In the genomic region with DNA sequence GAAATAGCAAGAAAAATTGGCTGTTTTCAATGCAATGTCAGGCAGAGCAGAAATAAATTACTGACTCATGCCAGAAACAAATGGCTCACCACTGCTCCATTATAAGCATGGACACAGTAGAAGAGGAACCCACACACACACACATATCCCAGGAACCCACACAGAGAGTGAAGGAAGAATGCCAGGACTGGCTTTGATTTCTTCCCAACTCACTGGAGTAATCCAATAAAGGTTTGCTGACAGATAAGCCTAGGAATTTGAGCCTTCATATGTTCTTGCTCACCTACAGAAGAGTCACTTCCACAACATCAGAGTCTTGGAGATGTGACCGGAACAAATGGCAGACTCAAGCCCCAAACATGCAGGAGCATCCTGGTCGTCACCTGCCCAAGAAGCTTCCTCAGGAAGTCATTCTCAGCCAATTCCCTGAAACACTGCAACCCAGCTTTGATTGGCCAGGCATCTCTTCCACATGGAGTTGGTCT, we compare ENCODE assay signal across 10 cellular contexts. TPM values are rescaled to one million over a fixed set of nuclear protein-coding genes. Genes with fewer than 3 reads are reported as not detected.
A peak's percentile ranks its signal among the peaks of the same experiment; 100 is the strongest.
DNase-seq lines count a peak whose midpoint lies in the region; ATAC-seq, FAIRE-seq and TF ChIP-seq lines count a peak whose summit lies in the region.
"Had no signal": no experiment of that assay in that cellular context is flagged by ENCODE, and none has a peak within 500 bp of the region (broad histone marks: within the 10 kb centered on the region; RNA-seq: fewer than 3 reads in every experiment).

No MANE protein-coding gene starts in this region.

- no peak overlapping the region for H2BK15ac ChIP-seq in mesendoderm (replicated peaks; ENCODE audit: low read depth)

- no peak overlapping the region for H3K4me2 ChIP-seq in mesendoderm (ENCODE audit: low read length)

- H4K8ac ChIP-seq in mesendoderm (ENCODE audit: low read depth, low read length), result no peak overlapping the region

- peaks cover 52% of the 10 kb centered on the region for H3K36me3 Mint-ChIP-seq in HFFc6 (ENCODE audit: low read depth)

- H2BK5ac ChIP-seq in mesendoderm (ENCODE audit: low read length), result no peak overlapping the region

- peak overlapping the region; percentile 98 for H3K27ac Mint-ChIP-seq in HFFc6

- DNase-seq in AG08396 (ENCODE audit: low spot score) (peak; percentile 76), HFFc6 (peak; percentile 95), astrocyte of the spinal cord (ENCODE audit: low read depth, low spot score) (peak; percentile 69), mesendoderm (peak; percentile 4), NCI-H524 (lab: John Stamatoyannopoulos, UW) (no peak), GM19239 (ENCODE audit: insufficient read length, low spot score) (no peak)
- DNase-seq: aorta had no signal

- H3K4ac ChIP-seq in mesendoderm (ENCODE audit: low read depth, low read length), result no peak overlapping the region

- no peak overlapping the region for H2AK5ac ChIP-seq in mesendoderm (ENCODE audit: low read length)

- H3K4me3 Mint-ChIP-seq in HFFc6, result peak overlapping the region; percentile 94

- no peak overlapping the region for H4K5ac ChIP-seq in mesendoderm (ENCODE audit: low read length)

- no peak overlapping the region for H2BK120ac ChIP-seq in mesendoderm (ENCODE audit: low read depth, low read length)

- no peak overlapping the region for H3K18ac ChIP-seq in mesendoderm (ENCODE audit: low read length)

- TF ChIP-seq CTCF in HFFc6 (IDR thresholded peaks at IDR 0.05), result no peak
- TF ChIP-seq CTCF in astrocyte of the spinal cord (IDR thresholded peaks at IDR 0.05; ENCODE audit: low read depth, low read length), result no peak

- H3K27me3 ChIP-seq in mesendoderm (ENCODE audit: insufficient read depth, low read length, poor library complexity), result no peaks in the 10 kb centered on the region

- no peak for FAIRE-seq in GM19239 (lab: Jason Lieb, UNC)
- FAIRE-seq: GM12891 had no signal

- in situ Hi-C loops in astrocyte of the spinal cord (cut with HindIII; ENCODE audit: low sequenced_read_pairs), result no loop called here

- peaks cover 34% of the 10 kb centered on the region for H3K79me2 ChIP-seq in mesendoderm (ENCODE audit: control insufficient read depth, insufficient read depth, low read length)

- H3K9ac ChIP-seq in mesendoderm (ENCODE audit: low read length), result no peak overlapping the region

- ATAC-seq in activated CD4-positive, CD25-positive, alpha-beta regulatory T cell treated with anti-CD3 and anti-CD28 coated beads, Interleukin-2, amount 50 U/mL, for 24 hours, result no peak
- no peak for ATAC-seq in GM21825 (IDR thresholded peaks at IDR 0.05; ENCODE audit: unreplicated experiment)

- H3K27ac ChIP-seq in mesendoderm (ENCODE audit: low read depth, low read length), result no peak overlapping the region

- H3K4me1 Mint-ChIP-seq in HFFc6 (ENCODE audit: low read depth), result peaks cover 85% of the 10 kb centered on the region

- no CpG with 5 or more reads among the region's 2 CpGs for WGBS in mesendoderm (ENCODE audit: extremely low coverage, insufficient coverage, low lambda C conversion rate)

- no peaks in the 10 kb centered on the region for H3K4me1 ChIP-seq in mesendoderm (ENCODE audit: control insufficient read depth, low read depth, low read length)

- H3K4me3 ChIP-seq in astrocyte of the spinal cord (ENCODE audit: low read depth, low read length) (no peak overlapping the region), mesendoderm (ENCODE audit: low read length) (no peak overlapping the region)

- no peak overlapping the region for H3K23ac ChIP-seq in mesendoderm (ENCODE audit: low read length)

- H3K9me3 Mint-ChIP-seq in HFFc6, result no peaks in the 10 kb centered on the region

- H3K56ac ChIP-seq in mesendoderm (ENCODE audit: low read length), result no peak overlapping the region

- H3K79me1 ChIP-seq in mesendoderm (ENCODE audit: low read length), result peaks cover 36% of the 10 kb centered on the region

- peaks cover 5% of the 10 kb centered on the region for H3K36me3 ChIP-seq in mesendoderm (ENCODE audit: control insufficient read depth, insufficient read depth, low read length)

- no peaks in the 10 kb centered on the region; the same call in 1 of the 2 replicates for H3K27me3 Mint-ChIP-seq in HFFc6 (ENCODE audit: insufficient read depth)

RNA-seq across cellular contexts. Expression of a gene that starts 2.2 kb away (rescaled TPM):
- 10 to 100 TPM; 29.8 to 42.1 (median 32.2) TPM for total RNA-seq in HFFc6 (2021; fragmentation: NEBNext Ultra II Directional; extraction: Animal tissue kit (Norgen Biotek cat#: 25700))
- 14.0 TPM for polyA plus RNA-seq in mesendoderm (2013, experiment 1 of 2)
- 13.8 TPM for polyA plus RNA-seq in mesendoderm (2013, experiment 2 of 2)

RNA-seq across cellular contexts. Expression of a gene that starts 14.5 kb away (rescaled TPM):
- 10 to 100 TPM; 13.8 to 20.8 (median 17.6) TPM for total RNA-seq in HFFc6 (2021; fragmentation: NEBNext Ultra II Directional; extraction: Animal tissue kit (Norgen Biotek cat#: 25700))
- 19.2 TPM for polyA plus RNA-seq in mesendoderm (2013, experiment 1 of 2)
- polyA plus RNA-seq in mesendoderm (2013, experiment 2 of 2), result 18.9 TPM

RNA-seq across cellular contexts. Expression of a gene that starts 35.3 kb away (rescaled TPM):
- total RNA-seq in HFFc6 (2021; fragmentation: NEBNext Ultra II Directional; extraction: Animal tissue kit (Norgen Biotek cat#: 25700)), result 10 to 100 TPM; 18.4 to 28.9 (median 21.1) TPM
- polyA plus RNA-seq in mesendoderm (2013, experiment 1 of 2), result 15.1 TPM
- polyA plus RNA-seq in mesendoderm (2013, experiment 2 of 2), result 15.0 TPM

Comparison
In these comparisons a context has a peak if more than half of its experiments do, and no peak if none do; other contexts are left out.
1. DNase-seq: peak in AG08396 (single experiment), HFFc6 (single experiment), astrocyte of the spinal cord (single experiment) and mesendoderm (single experiment); none in NCI-H524 (0 of 2) and GM19239 (single experiment).